ENCODE assay signal across 12 cellular contexts in the genomic region with DNA sequence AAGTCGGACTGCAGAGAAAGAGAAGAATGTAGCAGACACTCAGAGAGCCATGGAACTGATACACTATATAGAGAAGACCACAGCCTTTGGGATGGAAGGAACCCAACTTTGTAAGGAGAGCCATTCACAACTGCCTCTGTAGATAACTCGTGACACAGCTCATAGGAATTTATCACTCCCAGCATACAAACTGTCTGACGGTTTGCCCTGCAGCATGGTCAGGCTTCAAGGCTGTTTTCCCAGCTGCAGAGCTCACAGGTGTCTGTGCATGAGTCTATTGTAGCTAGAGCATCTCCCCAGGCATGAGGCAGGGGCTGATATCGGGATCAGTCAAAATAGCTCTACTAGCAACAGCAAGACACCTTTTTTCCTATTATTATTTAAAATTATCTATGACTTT.
DNase-seq lines count a peak whose midpoint lies in the region; ATAC-seq and TF ChIP-seq lines count a peak whose summit lies in the region.
"Had no signal": no experiment of that assay in that cellular context is flagged by ENCODE, and none has a peak within 500 bp of the region (broad histone marks: within the 10 kb centered on the region; RNA-seq: fewer than 3 reads in every experiment).

No MANE protein-coding gene starts in this region.

- no peaks in the 10 kb centered on the region for H3K9me3 ChIP-seq in BE2C

- no peak for ATAC-seq in HG03196 (IDR thresholded peaks at IDR 0.05; ENCODE audit: unreplicated experiment)
- ATAC-seq: activated T-cell treated with anti-CD3 and anti-CD28 coated beads, Interleukin-2, amount 50 U/mL, for 4 hours had no signal

- H3K4me3 ChIP-seq in brain microvascular endothelial cell (ENCODE audit: low read depth, low read length) (no peak overlapping the region), kidney epithelial cell (ENCODE audit: low read depth, low read length) (no peak overlapping the region), BE2C (ENCODE audit: low read depth, low read length) (no peak overlapping the region)
- H3K4me3 ChIP-seq: BLaER1 had no signal

- no peaks in the 10 kb centered on the region for H3K27me3 ChIP-seq in brain microvascular endothelial cell (replicated peaks)
- H3K27me3 ChIP-seq in kidney epithelial cell (ENCODE audit: control insufficient read depth, insufficient read depth, low read length) = no peaks in the 10 kb centered on the region
- no peaks in the 10 kb centered on the region for H3K27me3 ChIP-seq in BE2C
- H3K27me3 ChIP-seq: BLaER1 had no signal

- no peaks in the 10 kb centered on the region for H3K4me1 ChIP-seq in BE2C

- TF ChIP-seq CTCF in brain microvascular endothelial cell (IDR thresholded peaks at IDR 0.05; ENCODE audit: low read depth, low read length, missing control alignments) = no peak
- TF ChIP-seq CTCF in kidney epithelial cell (IDR thresholded peaks at IDR 0.05; ENCODE audit: insufficient read depth, low read length, poor library complexity, severe bottlenecking) = no peak
- no peak for TF ChIP-seq CTCF in BE2C (IDR thresholded peaks at IDR 0.05; ENCODE audit: low read depth, low read length)

- no peak overlapping the region for H3K27ac ChIP-seq in brain microvascular endothelial cell
- H3K27ac ChIP-seq: BLaER1 had no signal

- H3K36me3 ChIP-seq in brain microvascular endothelial cell (replicated peaks) = no peaks in the 10 kb centered on the region
- H3K36me3 ChIP-seq in kidney epithelial cell (ENCODE audit: control insufficient read depth, insufficient read depth, low read length) = no peaks in the 10 kb centered on the region
- H3K36me3 ChIP-seq in BE2C = no peaks in the 10 kb centered on the region
- H3K36me3 ChIP-seq: BLaER1 had no signal

- peak; percentile 23 for DNase-seq in AG08396 (ENCODE audit: low spot score)
- DNase-seq in HUDEP-2 (lab: John Stamatoyannopoulos, UW; ENCODE audit: unreplicated experiment in 76 of 76) = peak in 43 of 76 experiments; percentile 7 to 80 (median 35)
- peak; percentile 81 for DNase-seq in brain microvascular endothelial cell
- DNase-seq in kidney epithelial cell (ENCODE audit: low read depth) = peak; percentile 81
- DNase-seq in BE2C = no peak
- no peak for DNase-seq in activated naive CD4-positive, alpha-beta T cell (lab: John Stamatoyannopoulos, UW)
- DNase-seq in CD1c-positive myeloid dendritic cell (ENCODE audit: extremely low spot score) = no peak
- DNase-seq: activated T-cell treated with anti-CD3 and anti-CD28 coated beads, Interleukin-2, amount 50 U/mL, for 4 hours; central memory CD4-positive, alpha-beta T cell; NCI-H1694 treated with DMSO at 0.1 percent for 48 hours had no signal

- in situ Hi-C loops in brain microvascular endothelial cell (cut with HindIII; ENCODE audit: low pct_ligation_motif_present, low sequenced_read_pairs) = no loop called here

Comparison
In these comparisons a context has a peak if more than half of its experiments do, and no peak if none do; other contexts are left out.
1. DNase-seq: peak in AG08396 (single experiment), HUDEP-2 (43 of 76), brain microvascular endothelial cell (single experiment) and kidney epithelial cell (single experiment); none in BE2C (single experiment), activated naive CD4-positive, alpha-beta T cell (0 of 4) and CD1c-positive myeloid dendritic cell (single experiment).